9 cellular contexts compared by ENCODE assay signal in genomic region chr1:201022178-201022823, GRCh38. TPM values are rescaled to one million over a fixed set of nuclear protein-coding genes. Genes with fewer than 3 reads are reported as not detected.
DNase-seq lines count a peak whose midpoint lies in the region; ATAC-seq and TF ChIP-seq lines count a peak whose summit lies in the region.
"Had no signal": no experiment of that assay in that cellular context is flagged by ENCODE, and none has a peak within 500 bp of the region (broad histone marks: within the 10 kb centered on the region; RNA-seq: fewer than 3 reads in every experiment).

No MANE protein-coding gene starts in this region.

- H3K4me3 Mint-ChIP-seq in activated naive CD4-positive, alpha-beta T cell treated with anti-CD3 and anti-CD28 coated beads for 36 hours, result peak overlapping the region; percentile 90
- peak overlapping the region; percentile 98 for H3K4me3 Mint-ChIP-seq in activated naive CD8-positive, alpha-beta T cell treated with anti-CD3 and anti-CD28 coated beads for 36 hours

- no peak for TF ChIP-seq CTCF in right lobe of liver (IDR thresholded peaks at IDR 0.05)
- no peak for TF ChIP-seq CTCF in tibial artery (IDR thresholded peaks at IDR 0.05)
- TF ChIP-seq CTCF in testis (IDR thresholded peaks at IDR 0.05), result no peak

- no peak for ATAC-seq in right lobe of liver
- no peak for ATAC-seq in HG02798 (IDR thresholded peaks at IDR 0.05; ENCODE audit: poor library complexity, unreplicated experiment)
- no peak for ATAC-seq in GM18867 (IDR thresholded peaks at IDR 0.05; ENCODE audit: unreplicated experiment)

- peaks cover 14% of the 10 kb centered on the region for H3K36me3 Mint-ChIP-seq in activated naive CD4-positive, alpha-beta T cell treated with anti-CD3 and anti-CD28 coated beads for 36 hours (ENCODE audit: low read depth)
- peaks cover 18% of the 10 kb centered on the region for H3K36me3 Mint-ChIP-seq in activated naive CD8-positive, alpha-beta T cell treated with anti-CD3 and anti-CD28 coated beads for 36 hours

- TF ChIP-seq POLR2A in right lobe of liver (IDR thresholded peaks at IDR 0.05) (no peak), testis (IDR thresholded peaks at IDR 0.05) (no peak)

- H3K9me3 ChIP-seq in right lobe of liver, result no peaks in the 10 kb centered on the region
- H3K9me3 ChIP-seq in tibial artery, result no peaks in the 10 kb centered on the region
- H3K9me3 ChIP-seq in testis, result no peaks in the 10 kb centered on the region
- H3K9me3 ChIP-seq: adrenal gland had no signal

- H3K9me3 Mint-ChIP-seq in activated naive CD4-positive, alpha-beta T cell treated with anti-CD3 and anti-CD28 coated beads for 36 hours, result no peaks in the 10 kb centered on the region
- H3K9me3 Mint-ChIP-seq in activated naive CD8-positive, alpha-beta T cell treated with anti-CD3 and anti-CD28 coated beads for 36 hours, result no peaks in the 10 kb centered on the region

- H3K4me3 ChIP-seq in right lobe of liver, result peak overlapping the region; percentile 47 to 54 (median 48)
- H3K4me3 ChIP-seq in tibial artery, result peak overlapping the region; percentile 55 to 59
- H3K4me3 ChIP-seq in testis, result peak overlapping the region in 1 of 2 donors; percentile 64

- H3K27ac ChIP-seq in right lobe of liver (no peak overlapping the region), tibial artery (no peak overlapping the region), testis (no peak overlapping the region)

- peak; percentile 26 for DNase-seq in activated naive CD4-positive, alpha-beta T cell treated with anti-CD3 and anti-CD28 coated beads for 36 hours
- no peak for DNase-seq in activated naive CD4-positive, alpha-beta T cell treated with Interleukin-2 at 50 U/mL for 16 hours
- no peak for DNase-seq in activated naive CD8-positive, alpha-beta T cell treated with anti-CD3 and anti-CD28 coated beads for 36 hours
- DNase-seq in right lobe of liver (no peak), tibial artery (no peak), testis (no peak)
- DNase-seq: adrenal gland had no signal

- no peaks in the 10 kb centered on the region for H3K27me3 Mint-ChIP-seq in activated naive CD4-positive, alpha-beta T cell treated with anti-CD3 and anti-CD28 coated beads for 36 hours (ENCODE audit: low read depth)
- H3K27me3 Mint-ChIP-seq in activated naive CD8-positive, alpha-beta T cell treated with anti-CD3 and anti-CD28 coated beads for 36 hours, result no peaks in the 10 kb centered on the region

- peaks cover 78% of the 10 kb centered on the region for H3K4me1 Mint-ChIP-seq in activated naive CD4-positive, alpha-beta T cell treated with anti-CD3 and anti-CD28 coated beads for 36 hours (ENCODE audit: low read depth)
- H3K4me1 Mint-ChIP-seq in activated naive CD8-positive, alpha-beta T cell treated with anti-CD3 and anti-CD28 coated beads for 36 hours, result peaks cover 75% of the 10 kb centered on the region

- H3K27me3 ChIP-seq in right lobe of liver (no peaks in the 10 kb centered on the region), tibial artery (peaks cover 0 to 30% of the 10 kb centered on the region in 2 donors), testis (no peaks in the 10 kb centered on the region)
- H3K27me3 ChIP-seq: adrenal gland had no signal

- peak overlapping the region; percentile 100 for H3K27ac Mint-ChIP-seq in activated naive CD4-positive, alpha-beta T cell treated with anti-CD3 and anti-CD28 coated beads for 36 hours
- H3K27ac Mint-ChIP-seq in activated naive CD8-positive, alpha-beta T cell treated with anti-CD3 and anti-CD28 coated beads for 36 hours, result peak overlapping the region; percentile 100

- CTCF ChIA-PET in activated naive CD4-positive, alpha-beta T cell treated with anti-CD3 and anti-CD28 coated beads for 36 hours (lab: Charles Lee), result interaction anchor here (0.6 to 5.1 kb wide), 13 partner anchors 11 to 366 kb away, joined by 3 to 54 read pairs (median 3); no protein-coding TSS in a partner anchor

- H3K36me3 ChIP-seq in right lobe of liver, result no peaks in the 10 kb centered on the region
- no peaks in the 10 kb centered on the region for H3K36me3 ChIP-seq in tibial artery
- no peaks in the 10 kb centered on the region for H3K36me3 ChIP-seq in testis (ENCODE audit: low read depth, missing control alignments)
- H3K36me3 ChIP-seq: adrenal gland had no signal

- peaks cover 0 to 23% (median 0%) of the 10 kb centered on the region in 4 donors for H3K4me1 ChIP-seq in right lobe of liver
- H3K4me1 ChIP-seq in tibial artery, result peaks cover 0 to 31% (median 12%) of the 10 kb centered on the region in 4 donors
- H3K4me1 ChIP-seq in testis, result peaks cover 7% of the 10 kb centered on the region

- WGBS in right lobe of liver (ENCODE audit: insufficient coverage, low coverage, low lambda C conversion rate, missing lambda C conversion rate), result 44% methylated on average over 2 of the region's 4 CpGs
- 80 to 85% methylated on average over 4 of the region's 4 CpGs for WGBS in testis, 2 donors

- intact Hi-C loops in activated naive CD4-positive, alpha-beta T cell treated with anti-CD3 and anti-CD28 coated beads for 36 hours (cut with micrococcal nuclease), result loop anchor here (1.0 to 5.0 kb wide), 3 partner anchors 20 to 870 kb away; partner anchors contain the start of gene CAMSAP2
- intact Hi-C loops in right lobe of liver (cut with DNase I), result no loop called here
- intact Hi-C loops in tibial artery (cut with DNase I; ENCODE audit: low total_unique reads), result no loop called here
- intact Hi-C loops in testis (cut with DNase I; ENCODE audit: low total_unique reads), result no loop called here

RNA-seq across cellular contexts. Expression of gene KIF21B, which starts 1.2 kb away (rescaled TPM):
- total RNA-seq in activated naive CD4-positive, alpha-beta T cell treated with anti-CD3 and anti-CD28 coated beads for 36 hours, result 10 to 100 TPM; 45.5 to 46.3 TPM
- total RNA-seq in activated naive CD8-positive, alpha-beta T cell treated with anti-CD3 and anti-CD28 coated beads for 36 hours, result 10 to 100 TPM; 55.7 to 56.2 TPM
- total RNA-seq in right lobe of liver, result 1 to 10 TPM in 4 of 6 experiments, under 1 TPM in 2; 0.75 to 4.4 (median 1.4) TPM
- 10 to 100 TPM; 23.3 to 32.7 TPM for total RNA-seq in testis
- polyA plus RNA-seq in testis (ENCODE audit: insufficient read depth, low read depth, low replicate concordance), result 32.3 TPM

Comparison
In these comparisons a context has a peak if more than half of its experiments do, and no peak if none do; other contexts are left out.
1. RNA of gene KIF21B, which starts 1.2 kb away (total RNA-seq): 55.7 to 56.2 TPM in activated naive CD8-positive, alpha-beta T cell treated with anti-CD3 and anti-CD28 coated beads for 36 hours, 45.5 to 46.3 TPM in activated naive CD4-positive, alpha-beta T cell treated with anti-CD3 and anti-CD28 coated beads for 36 hours and 23.3 to 32.7 TPM in testis; 0.75 to 4.4 TPM in right lobe of liver; every median in the first group is over 4 times any median in the second.